ENCODE assay signal across 9 cellular contexts in the genomic region with DNA sequence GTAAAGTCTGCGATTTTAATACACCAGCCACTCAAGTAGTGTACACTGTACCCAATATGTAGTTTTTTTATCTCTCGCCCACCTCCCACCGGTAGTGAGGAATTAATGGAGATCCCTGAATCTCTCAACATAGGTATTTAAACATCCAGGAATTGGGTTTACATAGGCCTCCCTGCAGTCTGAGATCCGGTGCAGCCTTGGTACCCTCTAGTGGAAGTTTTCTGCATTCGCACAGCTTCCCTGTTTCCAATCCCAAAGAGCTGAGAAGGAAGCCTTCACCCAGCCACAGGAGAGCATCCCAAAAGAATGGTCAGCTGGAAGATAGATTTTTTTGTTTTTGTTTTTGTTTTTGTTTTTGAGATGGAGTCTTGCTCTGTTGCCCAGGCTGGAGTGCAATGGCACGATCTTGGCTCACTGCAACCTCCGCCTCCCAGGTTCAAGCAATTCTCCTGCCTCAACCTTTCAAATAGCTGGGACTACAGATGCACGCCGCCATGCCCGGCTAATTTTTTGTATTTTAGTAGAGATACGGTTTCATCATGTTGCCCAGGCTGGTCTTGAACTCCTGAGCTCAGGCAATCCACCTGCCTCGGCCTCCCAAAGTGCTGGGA. TPM values are rescaled to one million over a fixed set of nuclear protein-coding genes. Genes with fewer than 3 reads are reported as not detected.
DNase-seq lines count a peak whose midpoint lies in the region; ATAC-seq and TF ChIP-seq lines count a peak whose summit lies in the region.
"Not testable (repeated sequence)": the region's sequence is repeated elsewhere in the genome, so short reads cannot be mapped to it uniquely, and the experiment has no call there.
"Had no signal": no experiment of that assay in that cellular context is flagged by ENCODE, and none has a peak within 500 bp of the region (broad histone marks: within the 10 kb centered on the region; RNA-seq: fewer than 3 reads in every experiment).

No MANE protein-coding gene starts in this region.

- not testable (repeated sequence) for H3K27ac ChIP-seq in Panc1 (ENCODE audit: low read length); adrenal gland

- peak; percentile 12 for DNase-seq in Ammon's horn (ENCODE audit: low spot score)
- DNase-seq in MV-4-11 (lab: John Stamatoyannopoulos, UW): peak; percentile 27
- not testable (repeated sequence) for DNase-seq in Panc1 (ENCODE audit: low read depth, low spot score); left lobe of liver (ENCODE audit: low spot score); retinal pigment epithelial cell (ENCODE audit: low read depth)
- DNase-seq in adrenal gland: peak in 2 of 7 donors; percentile 11 to 28
- DNase-seq in fibroblast of mammary gland (ENCODE audit: low read depth): peak; percentile 28

- WGBS in adrenal gland, 4 donors: 48 to 56% (median 48%) methylated on average over 5 to 11 of the region's 12 CpGs

- intact Hi-C loops in Panc1 (cut with micrococcal nuclease; ENCODE audit: unreplicated experiment); adrenal gland (cut with DNase I): not testable (repeated sequence)

- H3K27me3 ChIP-seq in Panc1 (ENCODE audit: control insufficient read depth, insufficient read depth, low read length); adrenal gland: not testable (repeated sequence)

- CTCF ChIA-PET in Panc1 (lab: Charles Lee): not testable (repeated sequence)

- ATAC-seq in Panc1 (peak; percentile 88), left lobe of liver (peak; percentile 98)

- TF ChIP-seq POLR2A in adrenal gland (IDR thresholded peaks at IDR 0.05): not testable (repeated sequence)

- POLR2A ChIA-PET in Panc1 (lab: Charles Lee): not testable (repeated sequence)

- not testable (repeated sequence) for BruUV-seq in Panc1 (replicated peaks; lab: Mats Ljungman, UMichigan)

- 0 out of 2 replicates have a peak, but pooled peaks have one; percentile 23 for TF ChIP-seq CTCF in GM12875 (IDR thresholded peaks at IDR 0.05; ENCODE audit: borderline replicate concordance, insufficient read depth, low read depth, low read length)
- peak; percentile 34; the same call in 1 of the 2 replicates for TF ChIP-seq CTCF in Panc1 (IDR thresholded peaks at IDR 0.05)
- TF ChIP-seq CTCF in adrenal gland (IDR thresholded peaks at IDR 0.05): peak in 5 of 6 experiments; percentile 12 to 38 (median 27)
- TF ChIP-seq CTCF in fibroblast of mammary gland (conservative IDR thresholded peaks at IDR 0.05; ENCODE audit: control insufficient read depth, insufficient read depth, low read depth, low read length): peak; percentile 42
- TF ChIP-seq CTCF in retinal pigment epithelial cell (conservative IDR thresholded peaks at IDR 0.05; ENCODE audit: low read depth, low read length): peak; percentile 44

- H3K9me3 ChIP-seq in Panc1 (ENCODE audit: control insufficient read depth, insufficient read depth, low read depth, low read length); adrenal gland (replicated peaks in 1 of 3): not testable (repeated sequence)

- in situ Hi-C loops in Panc1 (cut with HindIII; ENCODE audit: low pct_unique_long_range_greater_than_20kb, low sequenced_read_pairs): not testable (repeated sequence)

- H3K36me3 ChIP-seq in Panc1 (ENCODE audit: control insufficient read depth, insufficient read depth, low read length); adrenal gland (replicated peaks in 1 of 2): not testable (repeated sequence)

- H3K4me1 ChIP-seq in Panc1 (ENCODE audit: control insufficient read depth, insufficient read depth, low read length); adrenal gland (replicated peaks in 1 of 2): not testable (repeated sequence)

- not testable (repeated sequence) for H3K4me3 ChIP-seq in GM12875 (ENCODE audit: low read depth, low read length); Panc1 (ENCODE audit: low read depth in 2 of 2, low read length in 2 of 2); adrenal gland; fibroblast of mammary gland (ENCODE audit: control insufficient read depth, low read depth, low read length); retinal pigment epithelial cell (ENCODE audit: low read length)

RNA-seq across cellular contexts. Expression of gene MRPL45, which starts 8.6 kb away (rescaled TPM):
- total RNA-seq in Panc1 (2021; ENCODE audit: unreplicated experiment): 24.7 TPM
- 17.8 TPM for polyA plus RNA-seq in Panc1 (2012; ENCODE audit: insufficient read length)
- 10 to 100 TPM; 25.4 to 45.4 (median 37.2) TPM for total RNA-seq in adrenal gland
- polyA plus RNA-seq in adrenal gland: 10 to 100 TPM; 12.7 to 48.5 (median 14.3) TPM
- total RNA-seq in left lobe of liver: 19.1 TPM

RNA-seq across cellular contexts. Expression of gene GPR179, which starts 55.4 kb away (rescaled TPM):
- 0.03 TPM for total RNA-seq in Panc1 (2021; ENCODE audit: unreplicated experiment)
- polyA plus RNA-seq in Panc1 (2012; ENCODE audit: insufficient read length): 0.06 TPM
- under 1 TPM in 4 of 8 donors, not detected in 4; under 0.01 to 0.28 (median 0.09) TPM for total RNA-seq in adrenal gland
- polyA plus RNA-seq in adrenal gland: under 1 TPM; 0.05 to 0.32 (median 0.07) TPM
- total RNA-seq in left lobe of liver: 0.03 TPM
- polyA plus RNA-seq: CD4-positive, CD25-positive, alpha-beta regulatory T cell had no signal
